15 cellular contexts compared by ENCODE assay signal in the genomic region with DNA sequence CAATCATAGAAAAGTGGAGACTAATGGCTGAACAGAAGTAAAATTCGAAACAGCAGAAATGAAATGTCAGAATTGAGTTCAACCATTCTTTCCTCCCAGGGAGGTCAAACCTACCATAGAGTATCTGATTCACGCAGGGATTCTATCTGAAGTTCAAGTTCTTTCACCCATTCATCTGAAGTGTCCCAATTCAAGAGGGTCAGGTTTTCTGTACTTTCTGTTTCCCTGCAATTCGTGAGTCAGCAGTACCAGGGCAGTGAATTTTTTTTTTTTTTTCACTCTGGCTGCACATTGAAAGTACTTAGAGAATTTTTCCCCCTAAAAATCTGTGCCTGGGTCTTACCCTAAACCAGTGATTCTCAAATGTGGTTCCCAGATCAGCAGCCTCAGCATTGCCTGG. TPM values are rescaled to one million over a fixed set of nuclear protein-coding genes. Genes with fewer than 3 reads are reported as not detected.
DNase-seq lines count a peak whose midpoint lies in the region; ATAC-seq, FAIRE-seq and TF ChIP-seq lines count a peak whose summit lies in the region.
"Had no signal": no experiment of that assay in that cellular context is flagged by ENCODE, and none has a peak within 500 bp of the region (broad histone marks: within the 10 kb centered on the region; RNA-seq: fewer than 3 reads in every experiment).

No MANE protein-coding gene starts in this region.

- 58 to 64% (median 64%) methylated on average over 3 of the region's 3 CpGs for WGBS in ovary, 3 donors

- no peaks in the 10 kb centered on the region for H4K20me1 ChIP-seq in astrocyte (ENCODE audit: insufficient read depth, low read length)

- DNase-seq in MCF 10A (ENCODE audit: unreplicated experiment), result peak; percentile 15
- no peak for DNase-seq in breast epithelium (ENCODE audit: low spot score in 2 of 2)
- peak; percentile 20 for DNase-seq in astrocyte (ENCODE audit: low read depth)
- peak; percentile 57 for DNase-seq in iris pigment epithelial cell (ENCODE audit: low read depth)
- no peak for DNase-seq in ovary
- no peak for DNase-seq in effector memory CD8-positive, alpha-beta T cell
- DNase-seq in activated CD4-positive, alpha-beta T cell treated with anti-CD3 and anti-CD28 coated beads, Interleukin-2, amount 10 ng/mL, durations not matched to agents 24 days and 14 days, result no peak
- no peak for DNase-seq in Ammon's horn (ENCODE audit: low spot score)
- DNase-seq: activated T-cell treated with anti-CD3 and anti-CD28 coated beads for 4 hours; NCI-H2081; NCI-H748 treated with DMSO at 0.1 percent for 48 hours; right lobe of liver; stimulated activated CD4-positive, alpha-beta T cell treated with anti-CD3 and anti-CD28 coated beads, Interleukin-4, amount 100 ng/mL, for 4 hours; T-helper 17 cell had no signal

- BruUV-seq in MCF 10A (replicated peaks; lab: Mats Ljungman, UMichigan), result no TSS peak

- H3K4me3 Mint-ChIP-seq in MCF 10A (ENCODE audit: unreplicated experiment) (no peak overlapping the region), astrocyte (ENCODE audit: unreplicated experiment) (no peak overlapping the region)
- no peak overlapping the region for H3K4me3 Mint-ChIP-seq in effector memory CD8-positive, alpha-beta T cell
- H3K4me3 Mint-ChIP-seq in activated CD4-positive, alpha-beta T cell treated with anti-CD3 and anti-CD28 coated beads, Interleukin-2, amount 10 ng/mL, durations not matched to agents 24 days and 14 days, result no peak overlapping the region
- H3K4me3 Mint-ChIP-seq: activated naive CD4-positive, alpha-beta T cell treated with anti-CD3 and anti-CD28 coated beads, Interleukin-2, amount 50 U/mL, for 24 hours; T-helper 17 cell had no signal

- TF ChIP-seq EP300 in ovary (IDR thresholded peaks at IDR 0.05), result no peak

- no peaks in the 10 kb centered on the region for H3K79me2 ChIP-seq in astrocyte (ENCODE audit: insufficient read depth, low read length)

- H3K4me1 ChIP-seq in breast epithelium (no peaks in the 10 kb centered on the region), astrocyte (ENCODE audit: insufficient read depth, low read length) (no peaks in the 10 kb centered on the region), ovary (ENCODE audit: insufficient read depth) (no peaks in the 10 kb centered on the region)
- H3K4me1 ChIP-seq: right lobe of liver had no signal

- H3K9me3 Mint-ChIP-seq in MCF 10A (ENCODE audit: unreplicated experiment), result no peaks in the 10 kb centered on the region
- peaks cover 11% of the 10 kb centered on the region for H3K9me3 Mint-ChIP-seq in astrocyte (ENCODE audit: unreplicated experiment)
- H3K9me3 Mint-ChIP-seq in effector memory CD8-positive, alpha-beta T cell, result no peaks in the 10 kb centered on the region
- no peaks in the 10 kb centered on the region for H3K9me3 Mint-ChIP-seq in activated CD4-positive, alpha-beta T cell treated with anti-CD3 and anti-CD28 coated beads, Interleukin-2, amount 10 ng/mL, durations not matched to agents 24 days and 14 days
- H3K9me3 Mint-ChIP-seq: activated naive CD4-positive, alpha-beta T cell treated with anti-CD3 and anti-CD28 coated beads, Interleukin-2, amount 50 U/mL, for 24 hours had no signal

- TF ChIP-seq POLR2A in breast epithelium (IDR thresholded peaks at IDR 0.05) (no peak), ovary (IDR thresholded peaks at IDR 0.05) (no peak)

- no peaks in the 10 kb centered on the region for H3K27me3 Mint-ChIP-seq in MCF 10A (ENCODE audit: insufficient read depth, unreplicated experiment)
- peaks cover 15% of the 10 kb centered on the region for H3K27me3 Mint-ChIP-seq in astrocyte (ENCODE audit: low read depth, unreplicated experiment)
- peaks cover 40 to 61% of the 10 kb centered on the region in 2 donors for H3K27me3 Mint-ChIP-seq in effector memory CD8-positive, alpha-beta T cell
- H3K27me3 Mint-ChIP-seq in activated CD4-positive, alpha-beta T cell treated with anti-CD3 and anti-CD28 coated beads, Interleukin-2, amount 10 ng/mL, durations not matched to agents 24 days and 14 days, result no peaks in the 10 kb centered on the region

- ATAC-seq in effector memory CD8-positive, alpha-beta T cell (replicated peaks), result no peak
- ATAC-seq: T-helper 17 cell had no signal

- H3K9ac ChIP-seq in astrocyte (ENCODE audit: low read length), result no peak overlapping the region

- H3K36me3 Mint-ChIP-seq in MCF 10A (ENCODE audit: insufficient read depth, unreplicated experiment), result no peaks in the 10 kb centered on the region
- H3K36me3 Mint-ChIP-seq in astrocyte (ENCODE audit: low read depth, unreplicated experiment), result no peaks in the 10 kb centered on the region
- peaks cover 3% of the 10 kb centered on the region for H3K36me3 Mint-ChIP-seq in effector memory CD8-positive, alpha-beta T cell (ENCODE audit: insufficient read depth)
- H3K36me3 Mint-ChIP-seq in activated CD4-positive, alpha-beta T cell treated with anti-CD3 and anti-CD28 coated beads, Interleukin-2, amount 10 ng/mL, durations not matched to agents 24 days and 14 days (ENCODE audit: low read depth), result no peaks in the 10 kb centered on the region
- H3K36me3 Mint-ChIP-seq: activated naive CD4-positive, alpha-beta T cell treated with anti-CD3 and anti-CD28 coated beads, Interleukin-2, amount 50 U/mL, for 24 hours had no signal

- H3K27ac ChIP-seq in breast epithelium, result no peak overlapping the region
- no peak overlapping the region for H3K27ac ChIP-seq in astrocyte (ENCODE audit: low read depth, low read length)
- no peak overlapping the region for H3K27ac ChIP-seq in ovary
- H3K27ac ChIP-seq: right lobe of liver had no signal

- intact Hi-C loops in MCF 10A (cut with micrococcal nuclease), result no loop called here
- intact Hi-C loops in breast epithelium (cut with DNase I; ENCODE audit: low total_unique reads), result no loop called here
- intact Hi-C loops in ovary (cut with DNase I), result no loop called here
- intact Hi-C loops in activated CD4-positive, alpha-beta T cell treated with anti-CD3 and anti-CD28 coated beads, Interleukin-2, amount 10 ng/mL, durations not matched to agents 24 days and 14 days (cut with micrococcal nuclease), result no loop called here

- POLR2A ChIA-PET in MCF 10A (lab: Yijun Ruan, JAX), result interaction anchor here (0.6 kb wide), 1 partner anchor 192 kb away, joined by 3 read pairs; no protein-coding TSS in a partner anchor

- no peak overlapping the region for H3K27ac Mint-ChIP-seq in MCF 10A (ENCODE audit: low read depth, unreplicated experiment)
- no peak overlapping the region for H3K27ac Mint-ChIP-seq in astrocyte (ENCODE audit: unreplicated experiment)
- H3K27ac Mint-ChIP-seq in effector memory CD8-positive, alpha-beta T cell, result no peak overlapping the region
- no peak overlapping the region for H3K27ac Mint-ChIP-seq in activated CD4-positive, alpha-beta T cell treated with anti-CD3 and anti-CD28 coated beads, Interleukin-2, amount 10 ng/mL, durations not matched to agents 24 days and 14 days
- H3K27ac Mint-ChIP-seq: activated naive CD4-positive, alpha-beta T cell treated with anti-CD3 and anti-CD28 coated beads, Interleukin-2, amount 50 U/mL, for 24 hours; T-helper 17 cell had no signal

- no peak for FAIRE-seq in astrocyte (lab: Jason Lieb, UNC)

- no peaks in the 10 kb centered on the region for H3K27me3 ChIP-seq in breast epithelium
- H3K27me3 ChIP-seq in astrocyte (ENCODE audit: insufficient read depth, low read length), result no peaks in the 10 kb centered on the region
- H3K27me3 ChIP-seq in ovary, result no peaks in the 10 kb centered on the region
- H3K27me3 ChIP-seq: right lobe of liver had no signal

- no peaks in the 10 kb centered on the region for H3K36me3 ChIP-seq in breast epithelium
- no peaks in the 10 kb centered on the region for H3K36me3 ChIP-seq in astrocyte (ENCODE audit: insufficient read depth, low read length)
- no peaks in the 10 kb centered on the region for H3K36me3 ChIP-seq in ovary
- H3K36me3 ChIP-seq: right lobe of liver had no signal

- H3K4me3 ChIP-seq in breast epithelium (no peak overlapping the region), astrocyte (ENCODE audit: insufficient read depth, low read depth, low read length) (no peak overlapping the region), ovary (no peak overlapping the region)
- H3K4me3 ChIP-seq: right lobe of liver had no signal

- TF ChIP-seq CTCF in MCF 10A (IDR thresholded peaks at IDR 0.05; ENCODE audit: unreplicated experiment) (no peak), breast epithelium (IDR thresholded peaks at IDR 0.05) (no peak), astrocyte (IDR thresholded peaks at IDR 0.05; ENCODE audit: insufficient read depth, low read depth, low read length) (no peak), ovary (IDR thresholded peaks at IDR 0.05) (no peak)

- no peak overlapping the region for H2AFZ ChIP-seq in astrocyte (ENCODE audit: low read depth, low read length)

- H3K9me3 ChIP-seq in breast epithelium (no peaks in the 10 kb centered on the region), astrocyte (ENCODE audit: insufficient read depth, low read depth, low read length) (peaks cover 2% of the 10 kb centered on the region), ovary (no peaks in the 10 kb centered on the region)
- H3K9me3 ChIP-seq: right lobe of liver had no signal

- CTCF ChIA-PET in MCF 10A (lab: Yijun Ruan, JAX), result no interaction called here

- no peak overlapping the region for H3K4me2 ChIP-seq in astrocyte (ENCODE audit: low read length)

- H3K4me1 Mint-ChIP-seq in MCF 10A (ENCODE audit: insufficient read depth, unreplicated experiment) (no peaks in the 10 kb centered on the region), astrocyte (ENCODE audit: low read depth, unreplicated experiment) (peaks cover 2% of the 10 kb centered on the region)
- H3K4me1 Mint-ChIP-seq in effector memory CD8-positive, alpha-beta T cell (ENCODE audit: low read depth in 2 of 2), result no peaks in the 10 kb centered on the region
- no peaks in the 10 kb centered on the region for H3K4me1 Mint-ChIP-seq in activated CD4-positive, alpha-beta T cell treated with anti-CD3 and anti-CD28 coated beads, Interleukin-2, amount 10 ng/mL, durations not matched to agents 24 days and 14 days
- H3K4me1 Mint-ChIP-seq: activated naive CD4-positive, alpha-beta T cell treated with anti-CD3 and anti-CD28 coated beads, Interleukin-2, amount 50 U/mL, for 24 hours had no signal

RNA-seq across cellular contexts. Expression of a gene that starts 40.9 kb away (rescaled TPM):
- total RNA-seq in MCF 10A (2022), result 52.1 and 60.8 TPM in 2 replicates
- total RNA-seq in breast epithelium, result 10 to 100 TPM; 36.1 to 74.6 (median 50.1) TPM
- total RNA-seq in astrocyte, result 66.7 and 74.6 TPM in 2 replicates
- total RNA-seq in ovary, result 10 to 100 TPM; 25.0 to 64.4 (median 33.9) TPM
- 10 to 100 TPM in 1 of 2 donors, 1 to 10 TPM in 1; 9.6 to 23.4 TPM for polyA plus RNA-seq in ovary
- total RNA-seq in activated CD4-positive, alpha-beta T cell treated with anti-CD3 and anti-CD28 coated beads, Interleukin-2, amount 10 ng/mL, durations not matched to agents 24 days and 14 days, result 9.5 and 9.8 TPM in 2 replicates

RNA-seq across cellular contexts. Expression of a gene that starts 59.0 kb away (rescaled TPM):
- 38.5 and 56.9 TPM in 2 replicates for total RNA-seq in MCF 10A (2022)
- total RNA-seq in breast epithelium, result 10 to 100 TPM; 16.3 to 29.9 (median 27.2) TPM
- 23.6 and 28.5 TPM in 2 replicates for total RNA-seq in astrocyte
- 10 to 100 TPM; 30.5 to 61.1 (median 50.7) TPM for total RNA-seq in ovary
- 10 to 100 TPM; 59.9 to 64.7 TPM for polyA plus RNA-seq in ovary
- 22.1 and 25.1 TPM in 2 replicates for total RNA-seq in activated CD4-positive, alpha-beta T cell treated with anti-CD3 and anti-CD28 coated beads, Interleukin-2, amount 10 ng/mL, durations not matched to agents 24 days and 14 days

Comparison
In these comparisons a context has a peak if more than half of its experiments do, and no peak if none do; other contexts are left out.
1. DNase-seq: peak in MCF 10A (single experiment), astrocyte (single experiment) and iris pigment epithelial cell (single experiment); none in breast epithelium (0 of 2), ovary (0 of 5), effector memory CD8-positive, alpha-beta T cell (0 of 3), activated CD4-positive, alpha-beta T cell treated with anti-CD3 and anti-CD28 coated beads, Interleukin-2, amount 10 ng/mL, durations not matched to agents 24 days and 14 days (single experiment) and Ammon's horn (single experiment).